ENCODE assay signal across 24 cellular contexts in genomic region chr11:45393334-45393733, GRCh38.
"Had no signal": no experiment of that assay in that cellular context is flagged by ENCODE, and none has a peak within 500 bp of the region (broad histone marks: within the 10 kb centered on the region; RNA-seq: fewer than 3 reads in every experiment).

No MANE protein-coding gene starts in this region.

- H3K27me3 ChIP-seq: MG63, SJSA1 had no signal

- H3K4me2 ChIP-seq: SK-N-SH had no signal

- H3K36me3 ChIP-seq: MG63, SJSA1 had no signal

- H3K4me1 ChIP-seq: SJSA1 had no signal

- H3K9ac ChIP-seq: SK-N-SH had no signal

- H3K9me3 ChIP-seq: MG63, SJSA1, SK-N-SH had no signal

- H3K27ac ChIP-seq: HL-60, SJSA1 had no signal

- FAIRE-seq: HTR-8/SVneo, RCC 7860 had no signal

- H3K4me3 ChIP-seq: MG63, SJSA1 had no signal

- DNase-seq: Karpas-422, KG1, MG63, NCI-H1092, NCI-H1105 treated with DMSO at 0.1 percent for 48 hours, NCI-H1417 treated with DMSO at 0.1 percent for 48 hours, NCI-H146, NCI-H1694 treated with DMSO at 0.1 percent for 48 hours, NCI-H2029, NCI-H2081 treated with DMSO at 0.1 percent for 48 hours, NCI-H2171, NCI-H226, NCI-H446, NCI-H510A, NCI-H524 treated with DMSO at 0.1 percent for 48 hours, NCI-H774, Right ventricle myocardium superior, RPMI8226, SIG-M5 had no signal
